18 cellular contexts compared by ENCODE assay signal in genomic region chr19:11880598-11880997, GRCh38.
"Had no signal": no experiment of that assay in that cellular context is flagged by ENCODE, and none has a peak within 500 bp of the region (broad histone marks: within the 10 kb centered on the region; RNA-seq: fewer than 3 reads in every experiment).

No MANE protein-coding gene starts in this region.

- H3K4me1 Mint-ChIP-seq: mesothelial cell of epicardium; nephron progenitor cell; stimulated activated memory B cell treated with anti-CD40 and anti-IgM and Interleukin-4, amounts not matched to agents 10 μg/mL and 1 μg/mL and 100 μg/mL, for 72 hours had no signal

- H3K4me1 ChIP-seq: left ventricle myocardium inferior, right atrium auricular region, tibial nerve, uterus had no signal

- H3K36me3 Mint-ChIP-seq: mesothelial cell of epicardium; naive B cell; natural killer cell; stimulated activated memory B cell treated with anti-CD40 and anti-IgM and Interleukin-4, amounts not matched to agents 10 μg/mL and 1 μg/mL and 100 μg/mL, for 72 hours; type B pancreatic cell had no signal

- H3K9me3 ChIP-seq: heart left ventricle, left ventricle myocardium inferior, neutrophil, right atrium auricular region, uterus had no signal

- H2AFZ ChIP-seq: parathyroid adenoma had no signal

- DNase-seq: occipital lobe had no signal

- H3K4me3 ChIP-seq: left ventricle myocardium inferior, lung, right atrium auricular region, smooth muscle cell, tibial nerve, uterus had no signal

- H3K27ac Mint-ChIP-seq: mesothelial cell of epicardium; natural killer cell; nephron progenitor cell; progenitor cell of endocrine pancreas; stimulated activated memory B cell treated with anti-CD40 and anti-IgM and Interleukin-4, amounts not matched to agents 10 μg/mL and 1 μg/mL and 100 μg/mL, for 72 hours; stimulated activated naive CD8-positive, alpha-beta T cell treated with anti-CD3 and anti-CD28 coated beads, Interleukin-15, amount 100 ng/mL, for 72 hours had no signal

- H3K27me3 Mint-ChIP-seq: naive B cell; progenitor cell of endocrine pancreas; stimulated activated memory B cell treated with anti-CD40 and anti-IgM and Interleukin-4, amounts not matched to agents 10 μg/mL and 1 μg/mL and 100 μg/mL, for 72 hours; stimulated activated naive CD8-positive, alpha-beta T cell treated with anti-CD3 and anti-CD28 coated beads, Interleukin-15, amount 100 ng/mL, for 72 hours had no signal

- H3K9ac ChIP-seq: parathyroid adenoma had no signal

- H3K9me3 Mint-ChIP-seq: mesothelial cell of epicardium; natural killer cell; stimulated activated naive CD8-positive, alpha-beta T cell treated with anti-CD3 and anti-CD28 coated beads, Interleukin-15, amount 100 ng/mL, for 72 hours; type B pancreatic cell had no signal

- H3K4me3 Mint-ChIP-seq: mesothelial cell of epicardium; naive B cell; natural killer cell; nephron progenitor cell; stimulated activated memory B cell treated with anti-CD40 and anti-IgM and Interleukin-4, amounts not matched to agents 10 μg/mL and 1 μg/mL and 100 μg/mL, for 72 hours; stimulated activated naive CD8-positive, alpha-beta T cell treated with anti-CD3 and anti-CD28 coated beads, Interleukin-15, amount 100 ng/mL, for 72 hours; type B pancreatic cell had no signal

- H3K27ac ChIP-seq: heart left ventricle, left ventricle myocardium inferior, neutrophil, parathyroid adenoma, right atrium auricular region, tibial nerve, uterus had no signal

- H3K27me3 ChIP-seq: heart left ventricle, neutrophil, right atrium auricular region, tibial nerve, uterus had no signal

- H3K36me3 ChIP-seq: heart left ventricle, left ventricle myocardium inferior, neutrophil, right atrium auricular region, tibial nerve, uterus had no signal
